Comparison of ENCODE assay signal across 2 cellular contexts in the genomic region with DNA sequence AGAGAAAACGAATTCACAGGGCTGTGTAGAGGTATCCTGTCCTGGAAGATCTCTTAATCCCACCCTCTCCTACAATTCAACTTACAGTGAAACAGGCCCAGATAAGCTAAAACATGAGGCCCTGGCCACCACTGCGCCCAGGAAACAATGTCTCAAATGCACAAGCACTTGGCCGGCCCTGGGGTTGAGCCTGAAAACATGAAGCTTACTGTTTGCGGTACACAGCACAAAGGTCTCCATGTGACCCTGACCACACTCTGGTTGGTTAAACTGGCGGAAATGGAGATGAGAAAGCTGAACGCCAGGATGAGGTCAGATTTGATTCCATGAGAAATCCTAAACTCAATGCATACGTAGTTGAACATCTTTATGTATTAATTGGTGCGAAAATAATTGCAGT.
TF ChIP-seq lines count a peak whose summit lies in the region.

No MANE protein-coding gene starts in this region.

TF ChIP-seq in WTC11, 78 proteins besides CTCF, POLR2A, EP300 and RAD21:
- no peak for TF ChIP-seq GRHL2 (CRISPR knock-in tag; IDR thresholded peaks at IDR 0.05; ENCODE audit: insufficient replicate concordance, severe bottlenecking)
- TF ChIP-seq TCF7 (CRISPR knock-in tag; IDR thresholded peaks at IDR 0.05; ENCODE audit: low read depth), result no peak
- TF ChIP-seq ZNF138 (CRISPR knock-in tag; conservative IDR thresholded peaks at IDR 0.05), result no peak
- TF ChIP-seq ZMAT4 (CRISPR knock-in tag; IDR thresholded peaks at IDR 0.05), result no peak
- no peak for TF ChIP-seq EMX1 (CRISPR knock-in tag; IDR thresholded peaks at IDR 0.05)
- no peak for TF ChIP-seq ZNF512 (CRISPR knock-in tag; IDR thresholded peaks at IDR 0.05; ENCODE audit: borderline replicate concordance)
- TF ChIP-seq, protein P1, sequence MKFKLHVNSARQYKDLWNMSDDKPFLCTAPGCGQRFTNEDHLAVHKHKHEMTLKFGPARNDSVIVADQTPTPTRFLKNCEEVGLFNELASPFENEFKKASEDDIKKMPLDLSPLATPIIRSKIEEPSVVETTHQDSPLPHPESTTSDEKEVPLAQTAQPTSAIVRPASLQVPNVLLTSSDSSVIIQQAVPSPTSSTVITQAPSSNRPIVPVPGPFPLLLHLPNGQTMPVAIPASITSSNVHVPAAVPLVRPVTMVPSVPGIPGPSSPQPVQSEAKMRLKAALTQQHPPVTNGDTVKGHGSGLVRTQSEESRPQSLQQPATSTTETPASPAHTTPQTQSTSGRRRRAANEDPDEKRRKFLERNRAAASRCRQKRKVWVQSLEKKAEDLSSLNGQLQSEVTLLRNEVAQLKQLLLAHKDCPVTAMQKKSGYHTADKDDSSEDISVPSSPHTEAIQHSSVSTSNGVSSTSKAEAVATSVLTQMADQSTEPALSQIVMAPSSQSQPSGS (CRISPR knock-in tag; IDR thresholded peaks at IDR 0.05; ENCODE audit: borderline replicate concordance, low read depth), result no peak
- TF ChIP-seq MLX (CRISPR knock-in tag; IDR thresholded peaks at IDR 0.05), result no peak
- no peak for TF ChIP-seq FOXP1 (CRISPR knock-in tag; IDR thresholded peaks at IDR 0.05; ENCODE audit: borderline replicate concordance)
- no peak for TF ChIP-seq TP53 (CRISPR knock-in tag; IDR thresholded peaks at IDR 0.05)
- TF ChIP-seq TEAD4 (CRISPR knock-in tag; IDR thresholded peaks at IDR 0.05), result no peak
- no peak for TF ChIP-seq NR2C2 (CRISPR knock-in tag; IDR thresholded peaks at IDR 0.05)
- TF ChIP-seq CDX4 (CRISPR knock-in tag; IDR thresholded peaks at IDR 0.05; ENCODE audit: borderline replicate concordance), result no peak
- no peak for TF ChIP-seq ZNF416 (CRISPR knock-in tag; IDR thresholded peaks at IDR 0.05)
- TF ChIP-seq SP1 (CRISPR knock-in tag; conservative IDR thresholded peaks at IDR 0.05), result no peak
- TF ChIP-seq STAT6 (CRISPR knock-in tag; conservative IDR thresholded peaks at IDR 0.05; ENCODE audit: low read depth), result no peak

TF ChIP-seq in HepG2, 621 proteins besides CTCF, POLR2A, EP300 and RAD21:
- TF ChIP-seq HDAC1 (CRISPR knock-in tag; IDR thresholded peaks at IDR 0.05) (0 out of 2 replicates have a peak, but pooled peaks have one; percentile 29), MTF2 (CRISPR knock-in tag; IDR thresholded peaks at IDR 0.05; ENCODE audit: borderline replicate concordance) (no peak), ZNF672 (CRISPR knock-in tag; IDR thresholded peaks at IDR 0.05) (no peak), USF2 (IDR thresholded peaks at IDR 0.05; ENCODE audit: low read depth, low read length) (no peak), USF2 (CRISPR knock-in tag; IDR thresholded peaks at IDR 0.05; ENCODE audit: borderline replicate concordance) (peak; percentile 54; the same call in 1 of the 2 replicates), ZNF850 (CRISPR knock-in tag; conservative IDR thresholded peaks at IDR 0.05) (no peak), CEBPG (CRISPR knock-in tag; IDR thresholded peaks at IDR 0.05) (no peak), ZNF512 (CRISPR knock-in tag; IDR thresholded peaks at IDR 0.05) (no peak), FOXO1 (CRISPR knock-in tag; IDR thresholded peaks at IDR 0.05) (0 out of 2 replicates have a peak, but pooled peaks have one; percentile 26), POGZ (CRISPR knock-in tag; IDR thresholded peaks at IDR 0.05) (peak; percentile 80), ZMYM4 (CRISPR knock-in tag; IDR thresholded peaks at IDR 0.05) (peak; percentile 72), ZBTB38 (CRISPR knock-in tag; IDR thresholded peaks at IDR 0.05) (peak; percentile 78), ZBTB4 (CRISPR knock-in tag; IDR thresholded peaks at IDR 0.05; ENCODE audit: borderline replicate concordance) (peak; percentile 60; the same call in 1 of the 2 replicates), SALL1 (CRISPR knock-in tag; IDR thresholded peaks at IDR 0.05) (peak; percentile 49; the same call in 1 of the 2 replicates), SOX6 (IDR thresholded peaks at IDR 0.05) (no peak), SOX6 (CRISPR knock-in tag; IDR thresholded peaks at IDR 0.05) (peak; percentile 33; the same call in 1 of the 2 replicates), HNF4G (IDR thresholded peaks at IDR 0.05; ENCODE audit: borderline replicate concordance, low read depth, low read length) (0 out of 2 replicates have a peak, but pooled peaks have one; percentile 33), HNF4G (CRISPR knock-in tag; IDR thresholded peaks at IDR 0.05; ENCODE audit: borderline replicate concordance, low read depth) (no peak), HNF4A (CRISPR knock-in tag; IDR thresholded peaks at IDR 0.05) (peak; percentile 68), PLRG1 (conservative IDR thresholded peaks at IDR 0.05) (no peak)
- TF ChIP-seq, protein P2, sequence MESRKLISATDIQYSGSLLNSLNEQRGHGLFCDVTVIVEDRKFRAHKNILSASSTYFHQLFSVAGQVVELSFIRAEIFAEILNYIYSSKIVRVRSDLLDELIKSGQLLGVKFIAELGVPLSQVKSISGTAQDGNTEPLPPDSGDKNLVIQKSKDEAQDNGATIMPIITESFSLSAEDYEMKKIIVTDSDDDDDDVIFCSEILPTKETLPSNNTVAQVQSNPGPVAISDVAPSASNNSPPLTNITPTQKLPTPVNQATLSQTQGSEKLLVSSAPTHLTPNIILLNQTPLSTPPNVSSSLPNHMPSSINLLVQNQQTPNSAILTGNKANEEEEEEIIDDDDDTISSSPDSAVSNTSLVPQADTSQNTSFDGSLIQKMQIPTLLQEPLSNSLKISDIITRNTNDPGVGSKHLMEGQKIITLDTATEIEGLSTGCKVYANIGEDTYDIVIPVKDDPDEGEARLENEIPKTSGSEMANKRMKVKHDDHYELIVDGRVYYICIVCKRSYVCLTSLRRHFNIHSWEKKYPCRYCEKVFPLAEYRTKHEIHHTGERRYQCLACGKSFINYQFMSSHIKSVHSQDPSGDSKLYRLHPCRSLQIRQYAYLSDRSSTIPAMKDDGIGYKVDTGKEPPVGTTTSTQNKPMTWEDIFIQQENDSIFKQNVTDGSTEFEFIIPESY (CRISPR knock-in tag; IDR thresholded peaks at IDR 0.05), result peak; percentile 97
TF ChIP-seq in HepG2: peak in this region for 12.
